ENCODE assay signal across 7 cellular contexts in genomic region chr14:73713804-73714655, GRCh38. TPM values are rescaled to one million over a fixed set of nuclear protein-coding genes. Genes with fewer than 3 reads are reported as not detected.
DNase-seq lines count a peak whose midpoint lies in the region; ATAC-seq and TF ChIP-seq lines count a peak whose summit lies in the region.

TSS of gene PNMA1 (minus strand) at chr14:73714384. CDS start at chr14:73713639, 745 bp downstream.

- peak; percentile 82 for DNase-seq in NCI-H2107 (lab: John Stamatoyannopoulos, UW)
- DNase-seq in UCSD-AML1 (lab: John Stamatoyannopoulos, UW; ENCODE audit: unreplicated experiment) = peak; percentile 86
- DNase-seq in body of pancreas = peak; percentile 80 to 91 (median 88)
- DNase-seq in iPS DF 6.9 (ENCODE audit: low read depth, low spot score) = no peak
- DNase-seq in gastrocnemius medialis = peak; percentile 78 to 81

- H3K36me3 ChIP-seq in body of pancreas (replicated peaks in 1 of 2; ENCODE audit: insufficient read depth in 1 of 2, low read depth in 2 of 2) (peaks cover 0 to 11% of the 10 kb centered on the region in 2 donors), iPS DF 6.9 (ENCODE audit: control insufficient read depth, insufficient read depth, low read length) (no peaks in the 10 kb centered on the region), gastrocnemius medialis (peaks cover 0 to 19% of the 10 kb centered on the region in 2 donors)

- H3K4me1 ChIP-seq in body of pancreas = peaks cover 21% of the 10 kb centered on the region
- H3K4me1 ChIP-seq in iPS DF 6.9 (ENCODE audit: control insufficient read depth, insufficient read depth, low read length) = peaks cover 7% of the 10 kb centered on the region; the same call in 1 of the 2 replicates
- peaks cover 16 to 21% of the 10 kb centered on the region in 2 donors for H3K4me1 ChIP-seq in gastrocnemius medialis

- H3K9me3 ChIP-seq in body of pancreas (no peaks in the 10 kb centered on the region), iPS DF 6.9 (ENCODE audit: control insufficient read depth, insufficient read depth, low read length) (no peaks in the 10 kb centered on the region), gastrocnemius medialis (no peaks in the 10 kb centered on the region)

- ATAC-seq in GM18520 (IDR thresholded peaks at IDR 0.05; ENCODE audit: unreplicated experiment) = peak; percentile 62
- peak; percentile 65 for ATAC-seq in HG03045 (IDR thresholded peaks at IDR 0.05; ENCODE audit: unreplicated experiment)
- peak; percentile 84 for ATAC-seq in body of pancreas
- ATAC-seq in gastrocnemius medialis = peak; percentile 78 to 84

- H3K27me3 ChIP-seq in body of pancreas (no peaks in the 10 kb centered on the region), iPS DF 6.9 (ENCODE audit: control insufficient read depth, insufficient read depth, low read length) (no peaks in the 10 kb centered on the region), gastrocnemius medialis (no peaks in the 10 kb centered on the region)

- in situ Hi-C loops in gastrocnemius medialis (cut with MboI; ENCODE audit: low sequenced_read_pairs in 4 of 4) = loop anchor here in 2 of 4 donors (10.0 kb wide), 2 partner anchors 59 to 69 kb away; partner anchors contain the start of gene DNAL1 (in 1 of the 2)

- H3K4me3 ChIP-seq in body of pancreas (peak within 1 kb of the TSS; percentile 12 to 52), iPS DF 6.9 (ENCODE audit: low read length) (peak within 1 kb of the TSS; percentile 84), gastrocnemius medialis (peak within 1 kb of the TSS; percentile 72 to 87 (median 80))

- TF ChIP-seq CTCF in body of pancreas (IDR thresholded peaks at IDR 0.05) (no peak), gastrocnemius medialis (IDR thresholded peaks at IDR 0.05 in 4 of 5, conservative IDR thresholded peaks at IDR 0.05 in 1 of 5) (no peak)

- H3K27ac ChIP-seq in body of pancreas (peak within 1 kb of the TSS; percentile 13 to 79 (median 52)), iPS DF 6.9 (ENCODE audit: low read length) (no peak within 1 kb of the TSS), gastrocnemius medialis (peak within 1 kb of the TSS; percentile 81 to 93 (median 82))

- peak; percentile 24 to 56 (median 49) for TF ChIP-seq POLR2A in body of pancreas (IDR thresholded peaks at IDR 0.05)
- TF ChIP-seq POLR2A in gastrocnemius medialis (IDR thresholded peaks at IDR 0.05) = peak; percentile 71 to 84

- intact Hi-C loops in body of pancreas (cut with DNase I) = no loop called here
- intact Hi-C loops in gastrocnemius medialis (cut with DNase I; ENCODE audit: low total_unique reads) = loop anchor here (2.0 kb wide), 1 partner anchor 69 kb away; the partner anchor contains the start of gene DNAL1

- WGBS in body of pancreas, 2 donors = 0 to 1% methylated on average over 13 to 112 of the region's 113 CpGs
- no CpG with 5 or more reads among the region's 113 CpGs for WGBS in iPS DF 6.9 (ENCODE audit: insufficient coverage, insufficient read length)

RNA-seq across cellular contexts. Expression of gene PNMA1, which starts in this region (rescaled TPM):
- total RNA-seq in body of pancreas (1 to 10 TPM; 5.7 to 6.9 TPM), gastrocnemius medialis (10 to 100 TPM in 1 of 4 donors, 1 to 10 TPM in 3; 7.6 to 18.5 (median 8.8) TPM)

Comparison
In these comparisons a context has a peak if more than half of its experiments do, and no peak if none do; other contexts are left out.
1. H3K4me3 ChIP-seq: peak in every context shown above with its lines; median percentile 84 in iPS DF 6.9; 80 in gastrocnemius medialis; 32 in body of pancreas.